Comparison of ENCODE assay signal across 8 cellular contexts in the genomic region with DNA sequence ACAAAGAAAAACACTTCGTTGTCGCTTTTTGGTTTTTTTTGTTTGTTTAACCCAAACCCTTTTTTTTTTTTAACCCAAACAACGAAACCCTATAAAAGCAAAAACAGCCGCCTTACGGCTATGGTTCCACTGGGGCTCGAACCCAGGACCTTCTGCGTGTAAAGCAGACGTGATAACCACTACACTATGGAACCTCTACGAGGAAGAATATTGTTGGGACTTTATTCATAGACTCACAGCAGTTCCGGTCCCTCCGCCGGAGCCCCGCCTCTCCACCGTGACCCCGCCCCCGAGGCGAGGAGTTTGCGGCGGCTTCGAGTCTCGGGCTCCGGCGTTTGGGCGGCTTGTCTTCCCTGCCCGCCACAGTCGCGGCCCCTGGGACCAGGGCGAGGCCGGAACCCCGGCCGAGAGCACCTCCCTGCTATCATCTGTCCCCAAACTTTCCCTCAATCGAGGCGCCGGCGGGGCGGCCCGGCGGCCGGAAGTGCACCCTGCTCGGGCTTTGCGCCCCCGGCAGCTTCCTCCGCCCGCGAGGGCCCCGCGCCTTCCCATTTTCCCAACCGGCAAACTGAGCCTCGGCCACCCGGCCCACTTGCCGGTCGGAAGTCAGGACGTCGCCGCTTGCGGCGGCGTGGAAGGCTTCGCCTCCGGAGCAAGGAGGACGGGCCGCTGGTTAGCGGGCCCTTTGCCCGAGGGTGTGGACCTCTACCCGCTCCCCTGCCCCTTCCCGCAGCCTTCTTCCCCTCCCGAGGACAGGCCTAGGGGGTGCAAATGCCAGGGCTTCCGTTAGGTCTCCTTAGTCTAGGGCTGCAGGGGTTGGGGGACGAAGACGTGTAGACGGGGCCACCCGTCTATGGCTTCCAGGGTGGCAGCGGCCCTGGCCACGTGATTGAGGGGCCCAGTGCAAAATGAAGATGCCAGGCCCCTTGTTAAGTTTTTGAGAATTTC. TPM values are rescaled to one million over a fixed set of nuclear protein-coding genes. Genes with fewer than 3 reads are reported as not detected.
DNase-seq lines count a peak whose midpoint lies in the region; ATAC-seq, FAIRE-seq and TF ChIP-seq lines count a peak whose summit lies in the region.

No MANE protein-coding gene starts in this region.

- H4K8ac ChIP-seq in neuronal stem cell (ENCODE audit: low read depth, low read length): no peak overlapping the region

- H3K27me3 ChIP-seq in RWPE2 (ENCODE audit: insufficient read depth, poor library complexity, severe bottlenecking) (no peaks in the 10 kb centered on the region), neuronal stem cell (ENCODE audit: control insufficient read depth in 3 of 3, insufficient read depth in 3 of 3, low read depth in 1 of 3, low read length in 3 of 3) (no peaks in the 10 kb centered on the region), subcutaneous abdominal adipose tissue (ENCODE audit: control insufficient read depth in 5 of 5, insufficient read depth in 4 of 5, low read length in 5 of 5) (no peaks in the 10 kb centered on the region)

- peak; percentile 37 for FAIRE-seq in frontal cortex (lab: Jason Lieb, UNC)

- no peak for TF ChIP-seq CTCF in RWPE2 (IDR thresholded peaks at IDR 0.05; ENCODE audit: poor library complexity, severe bottlenecking)

- no peak overlapping the region for H2BK5ac ChIP-seq in neuronal stem cell (ENCODE audit: low read length)

- TF ChIP-seq RAD21 in Ishikawa (IDR thresholded peaks at IDR 0.05; ENCODE audit: low read depth): no peak

- no peak overlapping the region for H3K14ac ChIP-seq in neuronal stem cell (ENCODE audit: low read length)

- peak overlapping the region; percentile 40 for H3K4me2 ChIP-seq in neuronal stem cell (ENCODE audit: insufficient read depth, low read length, poor library complexity, severe bottlenecking)

- H3K9ac ChIP-seq in neuronal stem cell (ENCODE audit: low read depth, low read length, poor library complexity) (no peak overlapping the region), subcutaneous abdominal adipose tissue (ENCODE audit: low read length in 5 of 5) (peak overlapping the region in 4 of 5 donors; percentile 68 to 85 (median 73))

- no peak overlapping the region for H2BK120ac ChIP-seq in neuronal stem cell (ENCODE audit: low read depth, low read length)

- no peak overlapping the region for H4K91ac ChIP-seq in neuronal stem cell (ENCODE audit: low read depth, low read length, poor library complexity)

- H2BK12ac ChIP-seq in neuronal stem cell (ENCODE audit: low read length): no peak overlapping the region

- H3K27ac ChIP-seq in RWPE2 (ENCODE audit: poor library complexity, severe bottlenecking) (peak overlapping the region; percentile 29), neuronal stem cell (replicated peaks; ENCODE audit: low read length) (no peak overlapping the region), subcutaneous abdominal adipose tissue (ENCODE audit: low read depth, low read length) (peak overlapping the region; percentile 46)

- H3K36me3 ChIP-seq in RWPE2 (ENCODE audit: low read depth): no peaks in the 10 kb centered on the region
- no peaks in the 10 kb centered on the region for H3K36me3 ChIP-seq in neuronal stem cell (replicated peaks in 1 of 2; ENCODE audit: control insufficient read depth in 2 of 2, insufficient read depth in 2 of 2, low read length in 2 of 2)
- no peaks in the 10 kb centered on the region for H3K36me3 ChIP-seq in subcutaneous abdominal adipose tissue (ENCODE audit: control insufficient read depth in 5 of 5, insufficient read depth in 5 of 5, low read length in 5 of 5)

- DNase-seq in EH (ENCODE audit: low read depth) (peak; percentile 76), RWPE2 (ENCODE audit: low spot score) (no peak), frontal cortex (ENCODE audit: low spot score in 2 of 2) (peak; percentile 86 to 87), neuronal stem cell (ENCODE audit: low spot score) (peak; percentile 74)
- peak; percentile 61 for DNase-seq in activated gamma-delta T cell treated with anti-CD3 and anti-CD28 coated beads, Interleukin-2, amount 50 U/mL, for 16 hours (ENCODE audit: low read depth)

- ATAC-seq in GM21717 (IDR thresholded peaks at IDR 0.05; ENCODE audit: unreplicated experiment) (peak; percentile 88), RWPE2 (ENCODE audit: low read depth) (peak; percentile 84)

- no peak for TF ChIP-seq EP300 in Ishikawa (IDR thresholded peaks at IDR 0.05; ENCODE audit: borderline replicate concordance)

- peak overlapping the region; percentile 96 for H2AFZ ChIP-seq in neuronal stem cell (ENCODE audit: low read length)

- H2AK5ac ChIP-seq in neuronal stem cell (ENCODE audit: low read depth, low read length): no peak overlapping the region

- no CpG with 5 or more reads among the region's 74 CpGs for WGBS in neuronal stem cell (ENCODE audit: extremely low coverage in 2 of 2, insufficient read length in 2 of 2, insufficient replicate concordance in 1 of 2), 2 donors

- H3K4ac ChIP-seq in neuronal stem cell (ENCODE audit: low read length): no peak overlapping the region

- no peak overlapping the region for H2BK15ac ChIP-seq in neuronal stem cell (ENCODE audit: low read length)

- peak overlapping the region; percentile 38 for H3K18ac ChIP-seq in neuronal stem cell (ENCODE audit: low read length)

- H3K79me1 ChIP-seq in neuronal stem cell (ENCODE audit: low read depth, low read length): no peaks in the 10 kb centered on the region

- peak overlapping the region; percentile 60 for H3K4me3 ChIP-seq in RWPE2 (ENCODE audit: severe bottlenecking)
- peak overlapping the region; percentile 57 to 86 for H3K4me3 ChIP-seq in neuronal stem cell (ENCODE audit: low read length in 2 of 2)
- peak overlapping the region; percentile 29 to 78 (median 64) for H3K4me3 ChIP-seq in subcutaneous abdominal adipose tissue (ENCODE audit: low read depth in 1 of 5, low read length in 5 of 5)

- H3K9me3 ChIP-seq in RWPE2 (ENCODE audit: severe bottlenecking) (no peaks in the 10 kb centered on the region), neuronal stem cell (replicated peaks in 1 of 2; ENCODE audit: control insufficient read depth in 2 of 2, insufficient read depth in 1 of 2, low read depth in 1 of 2, low read length in 2 of 2) (no peaks in the 10 kb centered on the region), subcutaneous abdominal adipose tissue (ENCODE audit: control insufficient read depth in 5 of 5, low read length in 5 of 5) (no peaks in the 10 kb centered on the region)

- no peak overlapping the region for H3K23ac ChIP-seq in neuronal stem cell (ENCODE audit: low read depth, low read length, poor library complexity)

- no peaks in the 10 kb centered on the region for H3K4me1 ChIP-seq in RWPE2 (ENCODE audit: insufficient read depth, poor library complexity, severe bottlenecking)
- no peaks in the 10 kb centered on the region for H3K4me1 ChIP-seq in neuronal stem cell (ENCODE audit: control insufficient read depth in 2 of 2, insufficient read depth in 1 of 2, low read depth in 1 of 2, low read length in 2 of 2)
- peaks cover 0 to 5% (median 0%) of the 10 kb centered on the region in 5 donors for H3K4me1 ChIP-seq in subcutaneous abdominal adipose tissue (ENCODE audit: control insufficient read depth in 5 of 5, insufficient read depth in 5 of 5, low read length in 5 of 5)

TF ChIP-seq in Ishikawa, 13 proteins besides CTCF, POLR2A, EP300 and RAD21 (continues in another document):
- TF ChIP-seq ZBTB7A (IDR thresholded peaks at IDR 0.05; ENCODE audit: low read depth) (0 out of 2 replicates have a peak, but pooled peaks have one; percentile 35), YY1 (IDR thresholded peaks at IDR 0.05; ENCODE audit: low read depth) (0 out of 2 replicates have a peak, but pooled peaks have one; percentile 20), TEAD4 (IDR thresholded peaks at IDR 0.05) (peak; percentile 71), TAF1 (IDR thresholded peaks at IDR 0.05; ENCODE audit: low read depth) (no peak), EGR1 (IDR thresholded peaks at IDR 0.05) (no peak), FOXM1 (IDR thresholded peaks at IDR 0.05; ENCODE audit: borderline replicate concordance, low read depth) (no peak), CEBPB (IDR thresholded peaks at IDR 0.05) (no peak)
- TF ChIP-seq, protein P1, sequence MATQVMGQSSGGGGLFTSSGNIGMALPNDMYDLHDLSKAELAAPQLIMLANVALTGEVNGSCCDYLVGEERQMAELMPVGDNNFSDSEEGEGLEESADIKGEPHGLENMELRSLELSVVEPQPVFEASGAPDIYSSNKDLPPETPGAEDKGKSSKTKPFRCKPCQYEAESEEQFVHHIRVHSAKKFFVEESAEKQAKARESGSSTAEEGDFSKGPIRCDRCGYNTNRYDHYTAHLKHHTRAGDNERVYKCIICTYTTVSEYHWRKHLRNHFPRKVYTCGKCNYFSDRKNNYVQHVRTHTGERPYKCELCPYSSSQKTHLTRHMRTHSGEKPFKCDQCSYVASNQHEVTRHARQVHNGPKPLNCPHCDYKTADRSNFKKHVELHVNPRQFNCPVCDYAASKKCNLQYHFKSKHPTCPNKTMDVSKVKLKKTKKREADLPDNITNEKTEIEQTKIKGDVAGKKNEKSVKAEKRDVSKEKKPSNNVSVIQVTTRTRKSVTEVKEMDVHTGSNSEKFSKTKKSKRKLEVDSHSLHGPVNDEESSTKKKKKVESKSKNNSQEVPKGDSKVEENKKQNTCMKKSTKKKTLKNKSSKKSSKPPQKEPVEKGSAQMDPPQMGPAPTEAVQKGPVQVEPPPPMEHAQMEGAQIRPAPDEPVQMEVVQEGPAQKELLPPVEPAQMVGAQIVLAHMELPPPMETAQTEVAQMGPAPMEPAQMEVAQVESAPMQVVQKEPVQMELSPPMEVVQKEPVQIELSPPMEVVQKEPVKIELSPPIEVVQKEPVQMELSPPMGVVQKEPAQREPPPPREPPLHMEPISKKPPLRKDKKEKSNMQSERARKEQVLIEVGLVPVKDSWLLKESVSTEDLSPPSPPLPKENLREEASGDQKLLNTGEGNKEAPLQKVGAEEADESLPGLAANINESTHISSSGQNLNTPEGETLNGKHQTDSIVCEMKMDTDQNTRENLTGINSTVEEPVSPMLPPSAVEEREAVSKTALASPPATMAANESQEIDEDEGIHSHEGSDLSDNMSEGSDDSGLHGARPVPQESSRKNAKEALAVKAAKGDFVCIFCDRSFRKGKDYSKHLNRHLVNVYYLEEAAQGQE (IDR thresholded peaks at IDR 0.05; ENCODE audit: low read depth): no peak
- TF ChIP-seq, protein P2, sequence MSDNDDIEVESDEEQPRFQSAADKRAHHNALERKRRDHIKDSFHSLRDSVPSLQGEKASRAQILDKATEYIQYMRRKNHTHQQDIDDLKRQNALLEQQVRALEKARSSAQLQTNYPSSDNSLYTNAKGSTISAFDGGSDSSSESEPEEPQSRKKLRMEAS (IDR thresholded peaks at IDR 0.05): peak; percentile 34; the same call in 1 of the 2 replicates

RNA-seq across cellular contexts. Expression of a gene that starts 3.2 kb away (rescaled TPM):
- total RNA-seq in frontal cortex: not detected
- 0.01 TPM for polyA plus RNA-seq in neuronal stem cell (2013, experiment 1 of 2)
- polyA plus RNA-seq in neuronal stem cell (2013, experiment 2 of 2): 0.03 TPM

RNA-seq across cellular contexts. Expression of a gene that starts 32.4 kb away (rescaled TPM):
- total RNA-seq in frontal cortex: 16.3 TPM
- 0.71 TPM for polyA plus RNA-seq in neuronal stem cell (2013, experiment 1 of 2)
- polyA plus RNA-seq in neuronal stem cell (2013, experiment 2 of 2): 0.62 TPM
